Comparison of ENCODE assay signal across 1 cellular context in genomic region chr1:36156329-36157114, GRCh38.
TF ChIP-seq lines count a peak whose summit lies in the region.

No MANE protein-coding gene starts in this region.

TF ChIP-seq in K562, 482 proteins besides CTCF, POLR2A, EP300 and RAD21 (continued from another document and continues in another):
- no peak for TF ChIP-seq REST (CRISPR knock-in tag; IDR thresholded peaks at IDR 0.05; ENCODE audit: low read depth)
- peak; percentile 76 for TF ChIP-seq ZFX (CRISPR knock-in tag; IDR thresholded peaks at IDR 0.05)
- no peak for TF ChIP-seq BRF1 (IDR thresholded peaks at IDR 0.05; ENCODE audit: borderline replicate concordance, extremely low read depth, insufficient read length)
- TF ChIP-seq ARNT (IDR thresholded peaks at IDR 0.05), result no peak
- no peak for TF ChIP-seq EHMT2 (IDR thresholded peaks at IDR 0.05)
- TF ChIP-seq CLOCK (CRISPR knock-in tag; IDR thresholded peaks at IDR 0.05; ENCODE audit: borderline replicate concordance), result no peak
- no peak for TF ChIP-seq ZNF311 (CRISPR knock-in tag; IDR thresholded peaks at IDR 0.05)
- peak; percentile 81 for TF ChIP-seq ARID4B (CRISPR knock-in tag; IDR thresholded peaks at IDR 0.05)
- TF ChIP-seq ELF1 (tag; IDR thresholded peaks at IDR 0.05), result no peak
- no peak for TF ChIP-seq ZC3H8 (IDR thresholded peaks at IDR 0.05)
- TF ChIP-seq ZNF436 (CRISPR knock-in tag; IDR thresholded peaks at IDR 0.05), result no peak
- TF ChIP-seq CGGBP1 (CRISPR knock-in tag; IDR thresholded peaks at IDR 0.05), result no peak
- TF ChIP-seq RBM14 (IDR thresholded peaks at IDR 0.05; ENCODE audit: borderline replicate concordance, insufficient read depth, low read depth, low read length), result no peak
- TF ChIP-seq RFX5 (IDR thresholded peaks at IDR 0.05; ENCODE audit: low read depth, low read length), result no peak
- TF ChIP-seq ZNF253 (CRISPR knock-in tag; conservative IDR thresholded peaks at IDR 0.05), result no peak
- TF ChIP-seq ETV1 (tag; conservative IDR thresholded peaks at IDR 0.05; ENCODE audit: low read depth), result peak; percentile 46; the same call in 1 of the 2 replicates
- TF ChIP-seq ATF2 (CRISPR knock-in tag; IDR thresholded peaks at IDR 0.05), result no peak
- no peak for TF ChIP-seq HSF4 (CRISPR knock-in tag; IDR thresholded peaks at IDR 0.05; ENCODE audit: borderline replicate concordance)
- no peak for TF ChIP-seq SMAD1 (IDR thresholded peaks at IDR 0.05; ENCODE audit: low read depth, low read length, partially characterized antibody)
- no peak for TF ChIP-seq ZFPM2 (CRISPR knock-in tag; IDR thresholded peaks at IDR 0.05)
- TF ChIP-seq ZNF184 (CRISPR knock-in tag; IDR thresholded peaks at IDR 0.05), result no peak
- no peak for TF ChIP-seq SAFB (IDR thresholded peaks at IDR 0.05; ENCODE audit: borderline replicate concordance, low read depth, low read length)
- peak; percentile 73 for TF ChIP-seq USF1 (CRISPR knock-in tag; IDR thresholded peaks at IDR 0.05)
- TF ChIP-seq BCL6 (CRISPR knock-in tag; IDR thresholded peaks at IDR 0.05), result no peak
- TF ChIP-seq DACH1 (IDR thresholded peaks at IDR 0.05; ENCODE audit: partially characterized antibody), result peak; percentile 63
- TF ChIP-seq RNF219 (CRISPR knock-in tag; IDR thresholded peaks at IDR 0.05), result no peak
- TF ChIP-seq FOXJ2 (tag; IDR thresholded peaks at IDR 0.05), result no peak
- no peak for TF ChIP-seq NUFIP1 (IDR thresholded peaks at IDR 0.05; ENCODE audit: partially characterized antibody)
- TF ChIP-seq HDAC8 (tag; IDR thresholded peaks at IDR 0.05), result no peak
- TF ChIP-seq ZNF76 (CRISPR knock-in tag; IDR thresholded peaks at IDR 0.05; ENCODE audit: borderline replicate concordance), result no peak
- no peak for TF ChIP-seq HDAC6 (IDR thresholded peaks at IDR 0.05; ENCODE audit: low read depth, low read length)
- TF ChIP-seq FIP1L1 (IDR thresholded peaks at IDR 0.05; ENCODE audit: low read depth, low read length, poor library complexity, severe bottlenecking), result no peak
- TF ChIP-seq ATF4 (CRISPR knock-in tag; IDR thresholded peaks at IDR 0.05), result no peak
- TF ChIP-seq TCF15 (CRISPR knock-in tag; IDR thresholded peaks at IDR 0.05), result no peak
- no peak for TF ChIP-seq ZNF280B (CRISPR knock-in tag; IDR thresholded peaks at IDR 0.05)
- no peak; the same call in 1 of the 2 replicates for TF ChIP-seq FOXP1 (CRISPR knock-in tag; IDR thresholded peaks at IDR 0.05)
- TF ChIP-seq HMG20A (CRISPR knock-in tag; conservative IDR thresholded peaks at IDR 0.05), result no peak
- TF ChIP-seq KHSRP (IDR thresholded peaks at IDR 0.05), result no peak
- no peak for TF ChIP-seq ZBTB26 (CRISPR knock-in tag; IDR thresholded peaks at IDR 0.05)
- no peak for TF ChIP-seq ZNF696 (CRISPR knock-in tag; conservative IDR thresholded peaks at IDR 0.05)
- no peak for TF ChIP-seq GTF2A2 (tag; IDR thresholded peaks at IDR 0.05)
- no peak for TF ChIP-seq KAT8 (IDR thresholded peaks at IDR 0.05; ENCODE audit: low read depth)
- TF ChIP-seq PHTF2 (CRISPR knock-in tag; IDR thresholded peaks at IDR 0.05), result no peak
- TF ChIP-seq ZNF639 (CRISPR knock-in tag; conservative IDR thresholded peaks at IDR 0.05 in 1 of 2, IDR thresholded peaks at IDR 0.05 in 1 of 2), result no peak
